In the genomic region with DNA sequence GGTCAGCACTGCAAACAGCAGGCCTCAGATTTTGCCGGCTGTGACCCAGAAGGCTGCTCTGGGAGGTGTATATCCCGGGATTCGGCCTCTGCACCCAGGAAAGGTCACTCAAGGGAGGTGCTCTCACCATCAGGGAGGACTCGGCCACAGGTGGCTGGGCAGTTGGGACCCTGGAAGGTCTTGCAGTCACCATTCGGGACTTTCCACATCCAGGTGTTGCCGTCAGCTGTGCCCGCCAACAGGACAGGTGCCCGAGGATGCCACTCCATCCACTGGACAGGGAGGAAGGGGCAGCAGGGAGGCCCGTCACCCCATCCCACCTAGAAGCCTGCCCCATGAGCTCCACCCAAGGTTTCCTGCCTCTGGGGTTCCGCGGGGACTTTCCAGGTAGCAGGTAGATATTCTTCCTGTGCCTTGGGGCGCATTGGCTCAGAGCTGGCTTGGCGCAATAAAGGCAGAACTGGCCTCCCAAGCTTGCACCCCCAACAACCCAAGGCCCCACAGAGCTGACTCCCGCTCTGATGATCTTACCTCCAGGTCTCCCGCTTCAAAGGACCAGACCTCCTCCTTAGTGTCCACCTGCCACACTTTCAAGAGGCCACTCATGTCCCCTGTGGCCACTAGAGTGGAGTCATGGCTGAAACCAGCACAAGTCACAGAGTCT, we compare ENCODE assay signal across 18 cellular contexts. TPM values are rescaled to one million over a fixed set of nuclear protein-coding genes. Genes with fewer than 3 reads are reported as not detected.
A peak's percentile ranks its signal among the peaks of the same experiment; 100 is the strongest.
DNase-seq lines count a peak whose midpoint lies in the region; ATAC-seq, FAIRE-seq and TF ChIP-seq lines count a peak whose summit lies in the region.
"Had no signal": no experiment of that assay in that cellular context is flagged by ENCODE, and none has a peak within 500 bp of the region (broad histone marks: within the 10 kb centered on the region; RNA-seq: fewer than 3 reads in every experiment).

No MANE protein-coding gene starts in this region.

- in situ Hi-C loops in HepG2 (cut with HindIII; ENCODE audit: extremely low pct_ligation_motif_present, low pct_unique_long_range_greater_than_20kb) = no loop called here

- TF ChIP-seq RAD21 in HepG2 (CRISPR knock-in tag; IDR thresholded peaks at IDR 0.05) = no peak

- H3K9me3 ChIP-seq in T-helper 17 cell (ENCODE audit: control insufficient read depth, low read length, poor library complexity, severe bottlenecking) (no peaks in the 10 kb centered on the region), HepG2 (ENCODE audit: low read length) (no peaks in the 10 kb centered on the region), aorta (ENCODE audit: control insufficient read depth, low read length) (no peaks in the 10 kb centered on the region)
- H3K9me3 ChIP-seq: Peyer's patch had no signal

- peaks cover 20% of the 10 kb centered on the region for H3K4me1 Mint-ChIP-seq in activated naive CD8-positive, alpha-beta T cell treated with anti-CD3 and anti-CD28 coated beads, Interleukin-2, amount 10 ng/mL, durations not matched to agents 7 days and 5 days
- peaks cover 28% of the 10 kb centered on the region for H3K4me1 Mint-ChIP-seq in activated naive CD8-positive, alpha-beta T cell treated with anti-CD3 and anti-CD28 coated beads for 36 hours
- H3K4me1 Mint-ChIP-seq in T-helper 17 cell = peaks cover 28% of the 10 kb centered on the region

- no peak for FAIRE-seq in HepG2 (lab: Jason Lieb, UNC)

- H3K4me3 ChIP-seq in HepG2 (replicated peaks in 1 of 3; ENCODE audit: insufficient read depth in 1 of 3, low read depth in 2 of 3, low read length in 3 of 3) (no peak overlapping the region), aorta (ENCODE audit: low read length in 2 of 2) (no peak overlapping the region)
- H3K4me3 ChIP-seq: Peyer's patch had no signal

- H3K4me1 ChIP-seq in HepG2 (ENCODE audit: insufficient read depth, low read length) (peaks cover 62% of the 10 kb centered on the region), aorta (ENCODE audit: control insufficient read depth in 1 of 2, insufficient read depth in 2 of 2, low read length in 2 of 2) (no peaks in the 10 kb centered on the region)

- CTCF ChIA-PET in HepG2 (lab: Yijun Ruan, JAX; ENCODE audit: low intra/inter-chr PET ratio, low total read pairs) = no interaction called here

- no peak for ATAC-seq in activated naive CD8-positive, alpha-beta T cell treated with anti-CD3 and anti-CD28 coated beads, Interleukin-2, amount 10 ng/mL, durations not matched to agents 7 days and 5 days (ENCODE audit: low read depth)
- ATAC-seq in T-helper 17 cell (no peak), HepG2 (no peak), aorta (ENCODE audit: low FRiP score) (no peak)

- 80% methylated on average over 10 of the region's 15 CpGs for WGBS in HepG2 (ENCODE audit: low lambda C conversion rate)
- WGBS in aorta, 2 donors = 92 to 93% methylated on average over 15 of the region's 15 CpGs

- no peaks in the 10 kb centered on the region for H4K20me1 ChIP-seq in HepG2 (ENCODE audit: insufficient read depth, low read length)

- H3K27ac ChIP-seq in HepG2 (ENCODE audit: extremely low read length, insufficient read depth, low read length) (peak overlapping the region; percentile 36), aorta (ENCODE audit: low read depth in 1 of 2, low read length in 2 of 2) (no peak overlapping the region)

- no peaks in the 10 kb centered on the region for H3K27me3 Mint-ChIP-seq in activated naive CD8-positive, alpha-beta T cell treated with anti-CD3 and anti-CD28 coated beads, Interleukin-2, amount 10 ng/mL, durations not matched to agents 7 days and 5 days
- H3K27me3 Mint-ChIP-seq in activated naive CD8-positive, alpha-beta T cell treated with anti-CD3 and anti-CD28 coated beads for 36 hours = no peaks in the 10 kb centered on the region
- no peaks in the 10 kb centered on the region for H3K27me3 Mint-ChIP-seq in T-helper 17 cell
- H3K27me3 Mint-ChIP-seq: CD4-positive, alpha-beta T cell had no signal

- H3K79me2 ChIP-seq in HepG2 (ENCODE audit: insufficient read depth, low read length) = peaks cover 15% of the 10 kb centered on the region

- H3K27me3 ChIP-seq in HepG2 (ENCODE audit: control insufficient read depth in 1 of 2, insufficient read depth in 2 of 2, low read length in 2 of 2) = no peaks in the 10 kb centered on the region; a peak in 1 of 5 replicates
- H3K27me3 ChIP-seq in aorta (ENCODE audit: control insufficient read depth in 1 of 2, insufficient read depth in 2 of 2, low read length in 1 of 2) = no peaks in the 10 kb centered on the region
- H3K27me3 ChIP-seq: Peyer's patch had no signal

- intact Hi-C loops in HepG2 (cut with micrococcal nuclease; ENCODE audit: unreplicated experiment) (no loop called here), aorta (cut with DNase I) (loop anchor here in 1 of 2 donors (5.0 to 10.0 kb wide), 2 partner anchors 79 to 298 kb away; partner anchors contain the start of genes CNOT9 and USP37)

- POLR2A ChIA-PET in activated naive CD8-positive, alpha-beta T cell treated with anti-CD3 and anti-CD28 coated beads, Interleukin-2, amount 10 ng/mL, durations not matched to agents 7 days and 5 days (lab: Charles Lee) = interaction anchor here (1.2 to 1.3 kb wide), 2 partner anchors 9 to 50 kb away, joined by 4 to 5 read pairs; no protein-coding TSS in a partner anchor
- POLR2A ChIA-PET in HepG2 (lab: Yijun Ruan, JAX) = interaction anchor here (0.8 kb wide), 1 partner anchor 24 kb away, joined by 3 read pairs; no protein-coding TSS in a partner anchor

- no TSS peak for BruUV-seq in HepG2 (replicated peaks; lab: Mats Ljungman, UMichigan)

- TF ChIP-seq EP300 in HepG2 (IDR thresholded peaks at IDR 0.05; ENCODE audit: low read depth in 2 of 2, low read length in 2 of 2) (no peak), HepG2 (CRISPR knock-in tag; IDR thresholded peaks at IDR 0.05; ENCODE audit: borderline replicate concordance) (no peak)

- H3K36me3 Mint-ChIP-seq in activated naive CD8-positive, alpha-beta T cell treated with anti-CD3 and anti-CD28 coated beads, Interleukin-2, amount 10 ng/mL, durations not matched to agents 7 days and 5 days = peaks cover 7% of the 10 kb centered on the region
- peaks cover 11% of the 10 kb centered on the region for H3K36me3 Mint-ChIP-seq in activated naive CD8-positive, alpha-beta T cell treated with anti-CD3 and anti-CD28 coated beads for 36 hours
- no peaks in the 10 kb centered on the region for H3K36me3 Mint-ChIP-seq in T-helper 17 cell (ENCODE audit: low read depth)

- H3K9me3 Mint-ChIP-seq in activated naive CD8-positive, alpha-beta T cell treated with anti-CD3 and anti-CD28 coated beads, Interleukin-2, amount 10 ng/mL, durations not matched to agents 7 days and 5 days = no peaks in the 10 kb centered on the region
- H3K9me3 Mint-ChIP-seq in activated naive CD8-positive, alpha-beta T cell treated with anti-CD3 and anti-CD28 coated beads for 36 hours = no peaks in the 10 kb centered on the region
- H3K9me3 Mint-ChIP-seq: CD4-positive, alpha-beta T cell; H9 had no signal

- no peak for DNase-seq in activated naive CD8-positive, alpha-beta T cell treated with anti-CD3 and anti-CD28 coated beads, Interleukin-2, amount 10 ng/mL, durations not matched to agents 7 days and 5 days
- DNase-seq in activated naive CD8-positive, alpha-beta T cell treated with anti-CD3 and anti-CD28 coated beads for 36 hours = no peak
- no peak for DNase-seq in T-helper 17 cell
- no peak for DNase-seq in HepG2 (ENCODE audit: low spot score)
- peak; percentile 45 to 68 for DNase-seq in aorta
- no peak for DNase-seq in UCSD-AML1 (lab: John Stamatoyannopoulos, UW; ENCODE audit: unreplicated experiment)
- DNase-seq in SIG-M5 treated with dmso at 0.1 percent for 504 hours (lab: John Stamatoyannopoulos, UW; ENCODE audit: unreplicated experiment) = no peak
- DNase-seq: ACHN; CD4-positive, alpha-beta T cell; GF-D8; H9; Kasumi-1; MV-4-11; NCI-H1417 treated with DMSO at 0.1 percent for 48 hours; NCI-H2029 treated with DMSO at 0.1 percent for 48 hours; NCI-H510A; SIG-M5 had no signal

- H3K4me2 ChIP-seq in HepG2 (ENCODE audit: low read depth, low read length) = no peak overlapping the region

- H3K27ac Mint-ChIP-seq in activated naive CD8-positive, alpha-beta T cell treated with anti-CD3 and anti-CD28 coated beads, Interleukin-2, amount 10 ng/mL, durations not matched to agents 7 days and 5 days = peak overlapping the region; percentile 68
- H3K27ac Mint-ChIP-seq in activated naive CD8-positive, alpha-beta T cell treated with anti-CD3 and anti-CD28 coated beads for 36 hours = no peak overlapping the region
- H3K27ac Mint-ChIP-seq in T-helper 17 cell = peak overlapping the region; percentile 60

- TF ChIP-seq CTCF in HepG2 (CRISPR knock-in tag; IDR thresholded peaks at IDR 0.05) = no peak

- H3K36me3 ChIP-seq in HepG2 (replicated peaks in 1 of 2; ENCODE audit: control insufficient read depth in 1 of 2, insufficient read depth in 2 of 2, low read length in 2 of 2) (peaks cover 19 to 40% of the 10 kb centered on the region in 2 experiments), aorta (ENCODE audit: control insufficient read depth in 1 of 2, insufficient read depth in 2 of 2, low read length in 1 of 2) (no peaks in the 10 kb centered on the region)

- H2AFZ ChIP-seq in HepG2 (ENCODE audit: low read length) = no peak overlapping the region

- H3K4me3 Mint-ChIP-seq in activated naive CD8-positive, alpha-beta T cell treated with anti-CD3 and anti-CD28 coated beads, Interleukin-2, amount 10 ng/mL, durations not matched to agents 7 days and 5 days = no peak overlapping the region
- no peak overlapping the region for H3K4me3 Mint-ChIP-seq in activated naive CD8-positive, alpha-beta T cell treated with anti-CD3 and anti-CD28 coated beads for 36 hours
- H3K4me3 Mint-ChIP-seq in T-helper 17 cell = no peak overlapping the region

- TF ChIP-seq POLR2A in HepG2 (IDR thresholded peaks at IDR 0.05; ENCODE audit: insufficient read depth in 1 of 2, low read depth in 2 of 2, low read length in 2 of 2) = 0 out of 4 replicates have a peak, but pooled peaks of 1 of the 2 experiments have one; percentile 13

- H3K9ac ChIP-seq in HepG2 (ENCODE audit: insufficient read depth, low read depth, low read length) = no peak overlapping the region

RNA-seq across cellular contexts. Expression of gene AAMP, which starts 3.5 kb away (rescaled TPM):
- total RNA-seq in activated naive CD8-positive, alpha-beta T cell treated with anti-CD3 and anti-CD28 coated beads, Interleukin-2, amount 10 ng/mL, durations not matched to agents 7 days and 5 days = 10 to 100 TPM; 45.2 to 51.7 TPM
- 10 to 100 TPM; 94.6 to 97.7 TPM for total RNA-seq in activated naive CD8-positive, alpha-beta T cell treated with anti-CD3 and anti-CD28 coated beads for 36 hours
- total RNA-seq in T-helper 17 cell (10 to 100 TPM; 46.8 to 47.0 TPM), HepG2 (2016; rRNA removed; fragmentation: Illumina TruSeq; extraction: Trizol) (186 and 241 TPM in 2 replicates), aorta (10 to 100 TPM; 50.8 to 54.7 TPM)
- total RNA-seq in HepG2 (2016; cell fraction: cytosol; rRNA removed; fragmentation: Illumina TruSeq; extraction: Trizol; ENCODE audit: low read depth) = 26.6 and 29.2 TPM in 2 replicates
- total RNA-seq in HepG2 (2016; cell fraction: insoluble cytoplasmic fraction; rRNA removed; fragmentation: Illumina TruSeq; extraction: Trizol) = 202 and 247 TPM in 2 replicates
- total RNA-seq in HepG2 (2016; cell fraction: membrane; rRNA removed; fragmentation: Illumina TruSeq; extraction: Trizol) = 56.8 and 59.3 TPM in 2 replicates
- 85.4 and 91.7 TPM in 2 replicates for total RNA-seq in HepG2 (2016; cell fraction: nucleus; rRNA removed; fragmentation: Illumina TruSeq; extraction: Trizol)
- polyA plus RNA-seq in HepG2 (2011; rRNA removed) (110 and 119 TPM in 2 replicates), aorta (10 to 100 TPM; 59.2 to 80.9 TPM)
- 138 and 202 TPM in 2 replicates for polyA plus RNA-seq in HepG2 (2011; cell fraction: cytosol; rRNA removed)
- polyA plus RNA-seq in HepG2 (2011; cell fraction: nucleus; rRNA removed) = 161 and 181 TPM in 2 replicates
- polyA plus RNA-seq in HepG2 (2012) = 99.2 and 104 TPM in 2 replicates
- 13.9 and 16.0 TPM in 2 replicates for polyA plus RNA-seq in HepG2 (2016; cell fraction: cytosol; fragmentation: Illumina TruSeq; extraction: Trizol; ENCODE audit: low read depth)
- 224 and 231 TPM in 2 replicates for polyA plus RNA-seq in HepG2 (2016; cell fraction: insoluble cytoplasmic fraction; fragmentation: Illumina TruSeq; extraction: Trizol; ENCODE audit: low read depth)
- 30.9 and 33.2 TPM in 2 replicates for polyA plus RNA-seq in HepG2 (2016; cell fraction: membrane; fragmentation: Illumina TruSeq; extraction: Trizol; ENCODE audit: low read depth)
- polyA plus RNA-seq in HepG2 (2016; cell fraction: nucleus; fragmentation: Illumina TruSeq; extraction: Trizol; ENCODE audit: insufficient read depth, low read depth) = 127 and 131 TPM in 2 replicates
- 41.5 and 143 TPM in 2 replicates for polyA minus RNA-seq in HepG2 (2011; rRNA and poly(A)+ RNA removed; ENCODE audit: low replicate concordance)
- 58.2 and 63.3 TPM in 2 replicates for polyA minus RNA-seq in HepG2 (2011; cell fraction: cytosol; rRNA and poly(A)+ RNA removed)
- polyA minus RNA-seq in HepG2 (2011; cell fraction: nucleus; rRNA and poly(A)+ RNA removed) = 39.9 and 43.6 TPM in 2 replicates

RNA-seq across cellular contexts. Expression of gene PNKD, which starts 3.9 kb away (rescaled TPM):
- total RNA-seq in activated naive CD8-positive, alpha-beta T cell treated with anti-CD3 and anti-CD28 coated beads, Interleukin-2, amount 10 ng/mL, durations not matched to agents 7 days and 5 days = 10 to 100 TPM; 33.9 to 36.3 TPM
- total RNA-seq in activated naive CD8-positive, alpha-beta T cell treated with anti-CD3 and anti-CD28 coated beads for 36 hours = 10 to 100 TPM; 23.6 to 25.1 TPM
- total RNA-seq in T-helper 17 cell = 10 to 100 TPM; 21.1 to 31.2 TPM
- 50.0 and 55.9 TPM in 2 replicates for total RNA-seq in HepG2 (2016; rRNA removed; fragmentation: Illumina TruSeq; extraction: Trizol)
- total RNA-seq in HepG2 (2016; cell fraction: cytosol; rRNA removed; fragmentation: Illumina TruSeq; extraction: Trizol; ENCODE audit: low read depth) = 21.6 and 27.3 TPM in 2 replicates
- 48.3 and 59.8 TPM in 2 replicates for total RNA-seq in HepG2 (2016; cell fraction: insoluble cytoplasmic fraction; rRNA removed; fragmentation: Illumina TruSeq; extraction: Trizol)
- total RNA-seq in HepG2 (2016; cell fraction: membrane; rRNA removed; fragmentation: Illumina TruSeq; extraction: Trizol) = 30.6 and 30.7 TPM in 2 replicates
- total RNA-seq in HepG2 (2016; cell fraction: nucleus; rRNA removed; fragmentation: Illumina TruSeq; extraction: Trizol) = 34.2 and 39.5 TPM in 2 replicates
- 78.0 and 80.4 TPM in 2 replicates for polyA plus RNA-seq in HepG2 (2011; rRNA removed)
- polyA plus RNA-seq in HepG2 (2011; cell fraction: cytosol; rRNA removed) = 48.4 and 76.6 TPM in 2 replicates
- 76.3 and 77.5 TPM in 2 replicates for polyA plus RNA-seq in HepG2 (2011; cell fraction: nucleus; rRNA removed)
- polyA plus RNA-seq in HepG2 (2012) = 59.5 and 60.9 TPM in 2 replicates
- 24.9 and 29.3 TPM in 2 replicates for polyA plus RNA-seq in HepG2 (2016; cell fraction: cytosol; fragmentation: Illumina TruSeq; extraction: Trizol; ENCODE audit: low read depth)
- 58.0 and 59.1 TPM in 2 replicates for polyA plus RNA-seq in HepG2 (2016; cell fraction: insoluble cytoplasmic fraction; fragmentation: Illumina TruSeq; extraction: Trizol; ENCODE audit: low read depth)
- 31.6 and 35.4 TPM in 2 replicates for polyA plus RNA-seq in HepG2 (2016; cell fraction: membrane; fragmentation: Illumina TruSeq; extraction: Trizol; ENCODE audit: low read depth)
- polyA plus RNA-seq in HepG2 (2016; cell fraction: nucleus; fragmentation: Illumina TruSeq; extraction: Trizol; ENCODE audit: insufficient read depth, low read depth) = 73.5 and 80.9 TPM in 2 replicates
- 33.3 and 44.2 TPM in 2 replicates for polyA minus RNA-seq in HepG2 (2011; rRNA and poly(A)+ RNA removed; ENCODE audit: low replicate concordance)
- 15.5 and 20.7 TPM in 2 replicates for polyA minus RNA-seq in HepG2 (2011; cell fraction: cytosol; rRNA and poly(A)+ RNA removed)
- polyA minus RNA-seq in HepG2 (2011; cell fraction: nucleus; rRNA and poly(A)+ RNA removed) = 9.7 and 10.9 TPM in 2 replicates
- 10 to 100 TPM; 26.9 to 40.2 TPM for total RNA-seq in aorta
- polyA plus RNA-seq in aorta = 100 to 1,000 TPM in 1 of 2 donors, 10 to 100 TPM in 1; 91.2 to 108 TPM

RNA-seq across cellular contexts. Expression of gene GPBAR1, which starts 5.6 kb away (rescaled TPM):
- under 1 TPM; 0.71 to 0.72 TPM for total RNA-seq in activated naive CD8-positive, alpha-beta T cell treated with anti-CD3 and anti-CD28 coated beads, Interleukin-2, amount 10 ng/mL, durations not matched to agents 7 days and 5 days
- under 1 TPM; 0.24 to 0.58 TPM for total RNA-seq in activated naive CD8-positive, alpha-beta T cell treated with anti-CD3 and anti-CD28 coated beads for 36 hours
- total RNA-seq in T-helper 17 cell = 1 to 10 TPM; 1.5 to 2.7 TPM
- 0.09 TPM in 1 of 2 replicates, not detected in the other for total RNA-seq in HepG2 (2016; rRNA removed; fragmentation: Illumina TruSeq; extraction: Trizol)
- not detected in 2 replicates for total RNA-seq in HepG2 (2016; cell fraction: cytosol; rRNA removed; fragmentation: Illumina TruSeq; extraction: Trizol; ENCODE audit: low read depth)
- 0.15 TPM in 1 of 2 replicates, not detected in the other for total RNA-seq in HepG2 (2016; cell fraction: insoluble cytoplasmic fraction; rRNA removed; fragmentation: Illumina TruSeq; extraction: Trizol)
- total RNA-seq in HepG2 (2016; cell fraction: membrane; rRNA removed; fragmentation: Illumina TruSeq; extraction: Trizol) = 0.17 TPM in 1 of 2 replicates, not detected in the other
- total RNA-seq in HepG2 (2016; cell fraction: nucleus; rRNA removed; fragmentation: Illumina TruSeq; extraction: Trizol) = 0.25 and 0.38 TPM in 2 replicates
- polyA plus RNA-seq in HepG2 (2011; rRNA removed) = 0.05 and 0.09 TPM in 2 replicates
- polyA plus RNA-seq in HepG2 (2011; cell fraction: cytosol; rRNA removed) = 0.05 and 0.12 TPM in 2 replicates
- polyA plus RNA-seq in HepG2 (2011; cell fraction: nucleus; rRNA removed) = 0.45 and 0.68 TPM in 2 replicates
- 0.09 and 0.11 TPM in 2 replicates for polyA plus RNA-seq in HepG2 (2012)
- 0.08 and 0.22 TPM in 2 replicates for polyA plus RNA-seq in HepG2 (2016; cell fraction: cytosol; fragmentation: Illumina TruSeq; extraction: Trizol; ENCODE audit: low read depth)
- 0.16 TPM in 1 of 2 replicates, not detected in the other for polyA plus RNA-seq in HepG2 (2016; cell fraction: insoluble cytoplasmic fraction; fragmentation: Illumina TruSeq; extraction: Trizol; ENCODE audit: low read depth)
- 0.22 and 0.27 TPM in 2 replicates for polyA plus RNA-seq in HepG2 (2016; cell fraction: membrane; fragmentation: Illumina TruSeq; extraction: Trizol; ENCODE audit: low read depth)
- polyA plus RNA-seq in HepG2 (2016; cell fraction: nucleus; fragmentation: Illumina TruSeq; extraction: Trizol; ENCODE audit: insufficient read depth, low read depth) = not detected in 2 replicates
- 0.12 and 1.2 TPM in 2 replicates for polyA minus RNA-seq in HepG2 (2011; rRNA and poly(A)+ RNA removed; ENCODE audit: low replicate concordance)
- not detected in 2 replicates for polyA minus RNA-seq in HepG2 (2011; cell fraction: cytosol; rRNA and poly(A)+ RNA removed)
- polyA minus RNA-seq in HepG2 (2011; cell fraction: nucleus; rRNA and poly(A)+ RNA removed) = 1.2 and 1.5 TPM in 2 replicates
- total RNA-seq in aorta = 1 to 10 TPM; 1.6 to 3.7 TPM
- polyA plus RNA-seq in aorta = 1 to 10 TPM in 1 of 2 donors, under 1 TPM in 1; 0.46 to 3.1 TPM

RNA-seq across cellular contexts. Expression of gene TMBIM1, which starts 25.9 kb away (rescaled TPM):
- total RNA-seq in activated naive CD8-positive, alpha-beta T cell treated with anti-CD3 and anti-CD28 coated beads, Interleukin-2, amount 10 ng/mL, durations not matched to agents 7 days and 5 days = 10 to 100 TPM; 61.0 to 71.5 TPM
- total RNA-seq in activated naive CD8-positive, alpha-beta T cell treated with anti-CD3 and anti-CD28 coated beads for 36 hours = 10 to 100 TPM; 47.5 to 52.2 TPM
- total RNA-seq in T-helper 17 cell (100 to 1,000 TPM in 1 of 2 donors, 10 to 100 TPM in 1; 97.4 to 121 TPM), HepG2 (2016; rRNA removed; fragmentation: Illumina TruSeq; extraction: Trizol) (69.7 and 139 TPM in 2 replicates), aorta (100 to 1,000 TPM; 264 to 294 TPM)
- total RNA-seq in HepG2 (2016; cell fraction: cytosol; rRNA removed; fragmentation: Illumina TruSeq; extraction: Trizol; ENCODE audit: low read depth) = 37.2 and 38.6 TPM in 2 replicates
- 57.8 and 142 TPM in 2 replicates for total RNA-seq in HepG2 (2016; cell fraction: insoluble cytoplasmic fraction; rRNA removed; fragmentation: Illumina TruSeq; extraction: Trizol)
- total RNA-seq in HepG2 (2016; cell fraction: membrane; rRNA removed; fragmentation: Illumina TruSeq; extraction: Trizol) = 88.3 and 90.4 TPM in 2 replicates
- total RNA-seq in HepG2 (2016; cell fraction: nucleus; rRNA removed; fragmentation: Illumina TruSeq; extraction: Trizol) = 108 and 128 TPM in 2 replicates
- polyA plus RNA-seq in HepG2 (2011; rRNA removed) (127 and 181 TPM in 2 replicates), aorta (100 to 1,000 TPM; 100 to 159 TPM)
- polyA plus RNA-seq in HepG2 (2011; cell fraction: cytosol; rRNA removed) = 146 and 187 TPM in 2 replicates
- 207 and 243 TPM in 2 replicates for polyA plus RNA-seq in HepG2 (2011; cell fraction: nucleus; rRNA removed)
- 254 and 390 TPM in 2 replicates for polyA plus RNA-seq in HepG2 (2012)
- polyA plus RNA-seq in HepG2 (2016; cell fraction: cytosol; fragmentation: Illumina TruSeq; extraction: Trizol; ENCODE audit: low read depth) = 33.9 and 35.7 TPM in 2 replicates
- polyA plus RNA-seq in HepG2 (2016; cell fraction: insoluble cytoplasmic fraction; fragmentation: Illumina TruSeq; extraction: Trizol; ENCODE audit: low read depth) = 56.2 and 61.3 TPM in 2 replicates
- polyA plus RNA-seq in HepG2 (2016; cell fraction: membrane; fragmentation: Illumina TruSeq; extraction: Trizol; ENCODE audit: low read depth) = 62.1 and 66.4 TPM in 2 replicates
- 152 and 156 TPM in 2 replicates for polyA plus RNA-seq in HepG2 (2016; cell fraction: nucleus; fragmentation: Illumina TruSeq; extraction: Trizol; ENCODE audit: insufficient read depth, low read depth)
- 19.4 and 315 TPM in 2 replicates for polyA minus RNA-seq in HepG2 (2011; rRNA and poly(A)+ RNA removed; ENCODE audit: low replicate concordance)
- 88.2 and 133 TPM in 2 replicates for polyA minus RNA-seq in HepG2 (2011; cell fraction: cytosol; rRNA and poly(A)+ RNA removed)
- 37.2 and 64.6 TPM in 2 replicates for polyA minus RNA-seq in HepG2 (2011; cell fraction: nucleus; rRNA and poly(A)+ RNA removed)

RNA-seq across cellular contexts. Expression of gene ARPC2, which starts 49.5 kb away (rescaled TPM):
- 100 to 1,000 TPM; 707 to 735 TPM for total RNA-seq in activated naive CD8-positive, alpha-beta T cell treated with anti-CD3 and anti-CD28 coated beads, Interleukin-2, amount 10 ng/mL, durations not matched to agents 7 days and 5 days
- total RNA-seq in activated naive CD8-positive, alpha-beta T cell treated with anti-CD3 and anti-CD28 coated beads for 36 hours = 100 to 1,000 TPM; 562 to 566 TPM
- total RNA-seq in T-helper 17 cell = 100 to 1,000 TPM; 424 to 467 TPM
- total RNA-seq in HepG2 (2016; rRNA removed; fragmentation: Illumina TruSeq; extraction: Trizol) = 168 and 201 TPM in 2 replicates
- 312 and 330 TPM in 2 replicates for total RNA-seq in HepG2 (2016; cell fraction: cytosol; rRNA removed; fragmentation: Illumina TruSeq; extraction: Trizol; ENCODE audit: low read depth)
- total RNA-seq in HepG2 (2016; cell fraction: insoluble cytoplasmic fraction; rRNA removed; fragmentation: Illumina TruSeq; extraction: Trizol) = 163 and 189 TPM in 2 replicates
- total RNA-seq in HepG2 (2016; cell fraction: membrane; rRNA removed; fragmentation: Illumina TruSeq; extraction: Trizol) = 389 and 391 TPM in 2 replicates
- 103 and 109 TPM in 2 replicates for total RNA-seq in HepG2 (2016; cell fraction: nucleus; rRNA removed; fragmentation: Illumina TruSeq; extraction: Trizol)
- polyA plus RNA-seq in HepG2 (2011; rRNA removed) = 257 and 303 TPM in 2 replicates
- 184 and 199 TPM in 2 replicates for polyA plus RNA-seq in HepG2 (2011; cell fraction: cytosol; rRNA removed)
- polyA plus RNA-seq in HepG2 (2011; cell fraction: nucleus; rRNA removed) = 103 and 125 TPM in 2 replicates
- 165 and 176 TPM in 2 replicates for polyA plus RNA-seq in HepG2 (2012)
- 614 and 653 TPM in 2 replicates for polyA plus RNA-seq in HepG2 (2016; cell fraction: cytosol; fragmentation: Illumina TruSeq; extraction: Trizol; ENCODE audit: low read depth)
- 342 and 343 TPM in 2 replicates for polyA plus RNA-seq in HepG2 (2016; cell fraction: insoluble cytoplasmic fraction; fragmentation: Illumina TruSeq; extraction: Trizol; ENCODE audit: low read depth)
- polyA plus RNA-seq in HepG2 (2016; cell fraction: membrane; fragmentation: Illumina TruSeq; extraction: Trizol; ENCODE audit: low read depth) = 586 and 613 TPM in 2 replicates
- polyA plus RNA-seq in HepG2 (2016; cell fraction: nucleus; fragmentation: Illumina TruSeq; extraction: Trizol; ENCODE audit: insufficient read depth, low read depth) = 218 and 223 TPM in 2 replicates
- polyA minus RNA-seq in HepG2 (2011; rRNA and poly(A)+ RNA removed; ENCODE audit: low replicate concordance) = 153 and 196 TPM in 2 replicates
- polyA minus RNA-seq in HepG2 (2011; cell fraction: cytosol; rRNA and poly(A)+ RNA removed) = 74.9 and 88.0 TPM in 2 replicates
- 166 and 173 TPM in 2 replicates for polyA minus RNA-seq in HepG2 (2011; cell fraction: nucleus; rRNA and poly(A)+ RNA removed)
- 100 to 1,000 TPM; 351 to 367 TPM for total RNA-seq in aorta
- polyA plus RNA-seq in aorta = 100 to 1,000 TPM; 297 to 467 TPM

Comparison
In these comparisons a context has a peak if more than half of its experiments do, and no peak if none do; other contexts are left out.
1. DNase-seq: peak in aorta (2 of 2); none in activated naive CD8-positive, alpha-beta T cell treated with anti-CD3 and anti-CD28 coated beads, Interleukin-2, amount 10 ng/mL, durations not matched to agents 7 days and 5 days (single experiment), activated naive CD8-positive, alpha-beta T cell treated with anti-CD3 and anti-CD28 coated beads for 36 hours (single experiment), T-helper 17 cell (0 of 3), HepG2 (single experiment), UCSD-AML1 (single experiment) and SIG-M5 treated with dmso at 0.1 percent for 504 hours (single experiment).